8 cellular contexts compared by ENCODE assay signal in genomic region chr1:110034451-110035235, GRCh38. TPM values are rescaled to one million over a fixed set of nuclear protein-coding genes. Genes with fewer than 3 reads are reported as not detected.
DNase-seq lines count a peak whose midpoint lies in the region; ATAC-seq and TF ChIP-seq lines count a peak whose summit lies in the region.

Gene STRIP1, plus strand, starts transcription at chr1:110034624. Its CDS starts 14 bp downstream, at chr1:110034638.

- H3K4me1 Mint-ChIP-seq in activated T-cell treated with anti-CD3 and anti-CD28 coated beads, Interleukin-2, amount 50 U/mL, for 24 hours (ENCODE audit: low read depth) = peaks cover 54% of the 10 kb centered on the region

- H3K27ac ChIP-seq in muscle layer of duodenum (ENCODE audit: low read length) = peak within 1 kb of the TSS; percentile 68

- H3K4me1 ChIP-seq in muscle layer of duodenum (ENCODE audit: control insufficient read depth in 1 of 2, insufficient read depth in 2 of 2, low read length in 2 of 2) = peaks cover 13 to 16% of the 10 kb centered on the region in 2 donors

- DNase-seq in DMS153 (lab: John Stamatoyannopoulos, UW) (peak; percentile 96), KBM-7 (peak; percentile 97)
- peak; percentile 90 for DNase-seq in activated T-cell treated with anti-CD3 and anti-CD28 coated beads, Interleukin-2, amount 50 U/mL, for 24 hours
- DNase-seq in stimulated activated CD8-positive, alpha-beta memory T cell treated with anti-CD3 and anti-CD28 coated beads, Interleukin-7, amount 100 ng/mL, for 4 hours (ENCODE audit: low read depth in 2 of 2) = peak; percentile 85 to 90

- no peaks in the 10 kb centered on the region for H3K27me3 ChIP-seq in muscle layer of duodenum (ENCODE audit: low read depth, low read length)

- peak within 1 kb of the TSS; percentile 94 for H3K27ac Mint-ChIP-seq in activated T-cell treated with anti-CD3 and anti-CD28 coated beads, Interleukin-2, amount 50 U/mL, for 24 hours

- peaks cover 16 to 23% of the 10 kb centered on the region in 2 donors for H3K36me3 ChIP-seq in muscle layer of duodenum (ENCODE audit: control insufficient read depth in 1 of 2, insufficient read depth in 2 of 2, low read length in 2 of 2)

- in situ Hi-C loops in KBM-7 (cut with MboI; ENCODE audit: low pct_unique_long_range_greater_than_20kb, low sequenced_read_pairs) = no loop called here

- H3K9me3 Mint-ChIP-seq in activated T-cell treated with anti-CD3 and anti-CD28 coated beads, Interleukin-2, amount 50 U/mL, for 24 hours = no peaks in the 10 kb centered on the region

- peak; percentile 91 for ATAC-seq in GM21619 (IDR thresholded peaks at IDR 0.05; ENCODE audit: unreplicated experiment)
- ATAC-seq in esophagus mucosa = peak; percentile 94

- H3K4me3 Mint-ChIP-seq in activated T-cell treated with anti-CD3 and anti-CD28 coated beads, Interleukin-2, amount 50 U/mL, for 24 hours = peak within 1 kb of the TSS; percentile 86

- peak within 1 kb of the TSS; percentile 65 to 97 for H3K4me3 ChIP-seq in muscle layer of duodenum (ENCODE audit: low read depth in 1 of 2, low read length in 2 of 2)

- H3K27me3 Mint-ChIP-seq in activated T-cell treated with anti-CD3 and anti-CD28 coated beads, Interleukin-2, amount 50 U/mL, for 24 hours = no peaks in the 10 kb centered on the region

- H3K9me3 ChIP-seq in muscle layer of duodenum (ENCODE audit: control insufficient read depth in 1 of 2, low read length in 2 of 2) = no peaks in the 10 kb centered on the region

- H3K36me3 Mint-ChIP-seq in activated T-cell treated with anti-CD3 and anti-CD28 coated beads, Interleukin-2, amount 50 U/mL, for 24 hours (ENCODE audit: low read depth) = peaks cover 41% of the 10 kb centered on the region

TF ChIP-seq in PFSK-1, 5 proteins besides CTCF, POLR2A, EP300 and RAD21:
- TF ChIP-seq FOXP2 (optimal IDR thresholded peaks at IDR 0.05; ENCODE audit: borderline replicate concordance, extremely low read depth, extremely low read length, insufficient read depth) (no peak), POLR2AphosphoS5 (IDR thresholded peaks at IDR 0.05; ENCODE audit: low read depth, low read length) (peak; percentile 91), SIN3A (IDR thresholded peaks at IDR 0.05; ENCODE audit: borderline replicate concordance, insufficient read depth, low read length) (peak; percentile 99), TAF1 (IDR thresholded peaks at IDR 0.05; ENCODE audit: borderline replicate concordance, insufficient read depth, low read length) (peak; percentile 97), REST (IDR thresholded peaks at IDR 0.05; ENCODE audit: insufficient read depth in 1 of 2, low read depth in 2 of 2, low read length in 2 of 2) (peak in 1 of 2 experiments; percentile 60; a peak in 1 of 4 replicates)
TF ChIP-seq in PFSK-1: peak in this region for 4.

RNA-seq across cellular contexts. Expression of gene STRIP1, which starts in this region (rescaled TPM):
- 34.8 TPM for polyA plus RNA-seq in PFSK-1 (2012; ENCODE audit: insufficient read length, low read depth)
- 20.8 TPM for total RNA-seq in esophagus mucosa

Comparison
In these comparisons a context has a peak if more than half of its experiments do, and no peak if none do; other contexts are left out.
1. Peak in every context shown above with its lines: DNase-seq, ATAC-seq, H3K4me3 ChIP-seq and H3K27ac ChIP-seq.